ENCODE assay signal across 8 cellular contexts in the genomic region with DNA sequence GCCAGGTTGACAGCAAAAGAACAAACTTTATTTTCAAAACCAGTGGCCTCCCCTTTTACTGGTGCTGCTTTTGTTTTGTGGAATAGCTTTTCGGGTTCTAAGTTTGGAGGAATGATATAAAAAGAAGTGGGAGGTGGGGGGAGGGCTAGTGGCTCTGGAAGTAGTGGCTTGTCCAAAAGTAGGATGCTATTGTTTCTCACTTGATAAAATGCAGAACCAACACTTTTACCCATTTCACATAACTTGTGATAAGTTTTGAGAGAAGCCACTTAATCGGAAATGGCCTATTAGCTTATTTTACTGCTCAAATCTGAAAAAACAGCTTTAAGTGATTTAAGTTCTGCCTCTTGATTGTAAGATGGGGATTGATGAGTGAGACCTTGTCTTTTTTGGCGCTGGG. TPM values are rescaled to one million over a fixed set of nuclear protein-coding genes. Genes with fewer than 3 reads are reported as not detected.
DNase-seq lines count a peak whose midpoint lies in the region; ATAC-seq, FAIRE-seq and TF ChIP-seq lines count a peak whose summit lies in the region.

No MANE protein-coding gene starts in this region.

- intact Hi-C loops in left colon (cut with DNase I, micrococcal nuclease), result no loop called here

- no peak for ATAC-seq in GM19351 (IDR thresholded peaks at IDR 0.05; ENCODE audit: unreplicated experiment)
- ATAC-seq in HG02852 (IDR thresholded peaks at IDR 0.05; ENCODE audit: unreplicated experiment), result no peak
- ATAC-seq in left colon, result no peak

- H3K4me3 ChIP-seq in SK-N-MC (peak overlapping the region; percentile 92), fibroblast of villous mesenchyme (ENCODE audit: low read depth, low read length) (peak overlapping the region; percentile 73), skeletal muscle cell (ENCODE audit: low read depth, low read length) (peak overlapping the region; percentile 86)

- no peak for DNase-seq in GM19239 (ENCODE audit: insufficient read length, low spot score)
- DNase-seq in SK-N-MC (ENCODE audit: low read depth, low spot score), result no peak
- DNase-seq in fibroblast of villous mesenchyme (ENCODE audit: low read depth), result no peak
- DNase-seq in skeletal muscle cell (ENCODE audit: low read depth), result no peak
- DNase-seq in H54 (ENCODE audit: insufficient read length, low spot score), result no peak
- DNase-seq in left colon, result no peak

- peak; percentile 59 for FAIRE-seq in GM19239 (lab: Jason Lieb, UNC)
- no peak for FAIRE-seq in H54 (lab: Jason Lieb, UNC)

- no peaks in the 10 kb centered on the region; the same call in 1 of the 2 replicates for H3K9me3 ChIP-seq in SK-N-MC (ENCODE audit: low read depth, low read length)

- peak overlapping the region; percentile 89 for H3K9ac ChIP-seq in SK-N-MC (ENCODE audit: insufficient read length)

- H3K36me3 ChIP-seq in SK-N-MC (ENCODE audit: insufficient read depth, low read length), result no peaks in the 10 kb centered on the region

- TF ChIP-seq POLR2A in H54 (IDR thresholded peaks at IDR 0.05; ENCODE audit: low read depth, low read length), result no peak

- TF ChIP-seq CTCF in fibroblast of villous mesenchyme (IDR thresholded peaks at IDR 0.05; ENCODE audit: insufficient read depth, low read depth, low read length), result no peak

- no peak overlapping the region for H3K27ac ChIP-seq in SK-N-MC

RNA-seq across cellular contexts. Expression of gene STK38L, which starts 1.0 kb away (rescaled TPM):
- 38.9 and 57.7 TPM in 2 replicates for total RNA-seq in fibroblast of villous mesenchyme
- 10 to 100 TPM; 34.2 to 67.7 TPM for total RNA-seq in left colon
